In the genomic region with DNA sequence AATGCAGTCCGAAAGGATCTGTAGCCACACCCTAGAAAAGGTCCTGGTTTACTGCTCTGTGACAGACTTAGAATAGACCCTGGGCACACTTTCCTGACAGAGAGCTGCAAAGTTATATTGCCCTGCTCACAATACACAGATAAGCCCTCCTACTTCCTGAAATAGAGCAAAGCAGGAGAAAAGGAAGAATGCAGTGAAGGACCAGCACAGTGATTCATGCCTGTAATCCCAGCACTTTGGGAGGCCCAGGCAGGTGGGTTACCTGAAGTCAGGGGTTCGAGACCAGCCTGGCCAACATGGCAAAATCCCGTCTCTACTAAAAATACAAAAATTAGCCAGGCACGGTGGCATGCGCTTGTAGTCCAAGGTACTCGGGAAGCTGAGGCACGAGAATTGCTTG, we compare ENCODE assay signal across 14 cellular contexts. TPM values are rescaled to one million over a fixed set of nuclear protein-coding genes. Genes with fewer than 3 reads are reported as not detected.
DNase-seq lines count a peak whose midpoint lies in the region; ATAC-seq and TF ChIP-seq lines count a peak whose summit lies in the region.
"Had no signal": no experiment of that assay in that cellular context is flagged by ENCODE, and none has a peak within 500 bp of the region (broad histone marks: within the 10 kb centered on the region; RNA-seq: fewer than 3 reads in every experiment).

No MANE protein-coding gene starts in this region.

- no peaks in the 10 kb centered on the region for H4K20me1 ChIP-seq in OCI-LY3 (ENCODE audit: insufficient read depth, low read length)

- peak overlapping the region; percentile 97 for H3K9ac ChIP-seq in OCI-LY3 (ENCODE audit: low read length)

- peaks cover 45% of the 10 kb centered on the region for H3K4me1 Mint-ChIP-seq in activated CD4-positive, alpha-beta T cell treated with anti-CD3 and anti-CD28 coated beads, Interleukin-2, amount 10 ng/mL, durations not matched to agents 7 days and 5 days
- H3K4me1 Mint-ChIP-seq in central memory CD8-positive, alpha-beta T cell, result peaks cover 29% of the 10 kb centered on the region

- peak overlapping the region; percentile 96 for H3K4me3 ChIP-seq in OCI-LY3 (ENCODE audit: low read length)
- H3K4me3 ChIP-seq in spleen, result peak overlapping the region in 4 of 8 donors; percentile 59 to 93 (median 77)
- H3K4me3 ChIP-seq: lung had no signal

- POLR2A ChIA-PET in activated CD4-positive, alpha-beta T cell treated with anti-CD3 and anti-CD28 coated beads, Interleukin-2, amount 10 ng/mL, durations not matched to agents 7 days and 5 days (lab: Charles Lee), result no interaction called here

- TF ChIP-seq CTCF in OCI-LY3 (IDR thresholded peaks at IDR 0.05; ENCODE audit: low read depth, low read length) (no peak), spleen (IDR thresholded peaks at IDR 0.05 in 8 of 11, conservative IDR thresholded peaks at IDR 0.05 in 3 of 11) (no peak)

- ATAC-seq in central memory CD8-positive, alpha-beta T cell (replicated peaks; ENCODE audit: extremely low read depth, poor library complexity, severe bottlenecking), result no peak
- ATAC-seq in GM21529 (IDR thresholded peaks at IDR 0.05; ENCODE audit: unreplicated experiment), result no peak
- ATAC-seq: Right ventricle myocardium inferior had no signal

- peak overlapping the region; percentile 50 for H3K27ac Mint-ChIP-seq in activated CD4-positive, alpha-beta T cell treated with anti-CD3 and anti-CD28 coated beads, Interleukin-2, amount 10 ng/mL, durations not matched to agents 7 days and 5 days
- H3K27ac Mint-ChIP-seq in central memory CD8-positive, alpha-beta T cell (ENCODE audit: low read depth), result no peak overlapping the region

- H3K4me3 Mint-ChIP-seq in activated CD4-positive, alpha-beta T cell treated with anti-CD3 and anti-CD28 coated beads, Interleukin-2, amount 10 ng/mL, durations not matched to agents 7 days and 5 days, result peak overlapping the region; percentile 13
- H3K4me3 Mint-ChIP-seq in central memory CD8-positive, alpha-beta T cell, result peak overlapping the region; percentile 96

- DNase-seq in activated CD4-positive, alpha-beta T cell treated with anti-CD3 and anti-CD28 coated beads, Interleukin-2, amount 10 ng/mL, durations not matched to agents 7 days and 5 days, result no peak
- DNase-seq in activated CD4-positive, alpha-beta T cell treated with anti-CD3 and anti-CD28 coated beads, Interleukin-2, amount 50 U/mL, for 4 hours, result no peak
- no peak for DNase-seq in central memory CD8-positive, alpha-beta T cell (ENCODE audit: low spot score in 2 of 2)
- DNase-seq in spleen, result no peak
- no peak for DNase-seq in stimulated activated CD4-positive, alpha-beta T cell treated with anti-CD3 and anti-CD28 coated beads, Interleukin-4, amount 100 ng/mL, for 24 hours
- DNase-seq in posterior vena cava (ENCODE audit: low spot score), result no peak
- DNase-seq: activated CD4-positive, alpha-beta T cell treated with anti-CD3 and anti-CD28 coated beads for 4 hours; amygdala; effector CD8-positive, alpha-beta T cell; NCI-H446 treated with DMSO at 0.1 percent for 48 hours had no signal

- H3K36me3 ChIP-seq in OCI-LY3 (replicated peaks; ENCODE audit: low read depth, low read length), result peaks cover 33% of the 10 kb centered on the region
- H3K36me3 ChIP-seq in spleen, result peaks cover 0 to 31% (median 12%) of the 10 kb centered on the region in 6 donors

- peaks cover 25% of the 10 kb centered on the region for H3K36me3 Mint-ChIP-seq in activated CD4-positive, alpha-beta T cell treated with anti-CD3 and anti-CD28 coated beads, Interleukin-2, amount 10 ng/mL, durations not matched to agents 7 days and 5 days (ENCODE audit: low read depth)
- H3K36me3 Mint-ChIP-seq in central memory CD8-positive, alpha-beta T cell (ENCODE audit: insufficient read depth), result peaks cover 18% of the 10 kb centered on the region

- peak overlapping the region; percentile 96 for H3K4me2 ChIP-seq in OCI-LY3 (ENCODE audit: low read length)

- peaks cover 64% of the 10 kb centered on the region for H3K4me1 ChIP-seq in OCI-LY3 (ENCODE audit: low read length)
- H3K4me1 ChIP-seq in spleen, result peaks cover 41 to 92% (median 81%) of the 10 kb centered on the region in 6 donors

- intact Hi-C loops in spleen (cut with DNase I; ENCODE audit: low total_unique reads), result no loop called here
- intact Hi-C loops in posterior vena cava (cut with DNase I), result no loop called here

- H3K9me3 ChIP-seq in OCI-LY3 (ENCODE audit: insufficient read depth, low read length), result no peaks in the 10 kb centered on the region
- H3K9me3 ChIP-seq in spleen, result no peaks in the 10 kb centered on the region

- no peak overlapping the region for H2AFZ ChIP-seq in OCI-LY3 (ENCODE audit: low read depth, low read length)

- no peaks in the 10 kb centered on the region for H3K9me3 Mint-ChIP-seq in activated CD4-positive, alpha-beta T cell treated with anti-CD3 and anti-CD28 coated beads, Interleukin-2, amount 10 ng/mL, durations not matched to agents 7 days and 5 days
- H3K9me3 Mint-ChIP-seq in central memory CD8-positive, alpha-beta T cell, result no peaks in the 10 kb centered on the region

- H3K27ac ChIP-seq in OCI-LY3 (ENCODE audit: low read length) (peak overlapping the region; percentile 99), spleen (peak overlapping the region in 6 of 8 donors; percentile 36 to 100 (median 99))

- no peak for TF ChIP-seq POLR2A in spleen (IDR thresholded peaks at IDR 0.05)

- H3K79me2 ChIP-seq in OCI-LY3 (ENCODE audit: low read length), result peaks cover 82% of the 10 kb centered on the region

- CTCF ChIA-PET in activated CD4-positive, alpha-beta T cell treated with anti-CD3 and anti-CD28 coated beads, Interleukin-2, amount 10 ng/mL, durations not matched to agents 7 days and 5 days (lab: Charles Lee), result interaction anchor here (1.1 to 4.9 kb wide), 4 partner anchors 24 to 32 kb away, joined by 3 to 53 read pairs (median 4); no protein-coding TSS in a partner anchor

- WGBS in spleen, 5 donors, result 61 to 72% (median 66%) methylated on average over 7 of the region's 7 CpGs

- no peaks in the 10 kb centered on the region for H3K27me3 Mint-ChIP-seq in activated CD4-positive, alpha-beta T cell treated with anti-CD3 and anti-CD28 coated beads, Interleukin-2, amount 10 ng/mL, durations not matched to agents 7 days and 5 days
- no peaks in the 10 kb centered on the region for H3K27me3 Mint-ChIP-seq in central memory CD8-positive, alpha-beta T cell

- H3K27me3 ChIP-seq in OCI-LY3 (ENCODE audit: low read depth, low read length) (no peaks in the 10 kb centered on the region), spleen (replicated peaks in 1 of 7) (no peaks in the 10 kb centered on the region)

RNA-seq across cellular contexts. Expression of gene CYB561A3, which starts 2.1 kb away (rescaled TPM):
- 10 to 100 TPM; 49.4 to 59.6 TPM for total RNA-seq in activated CD4-positive, alpha-beta T cell treated with anti-CD3 and anti-CD28 coated beads, Interleukin-2, amount 10 ng/mL, durations not matched to agents 7 days and 5 days
- total RNA-seq in spleen, result 100 to 1,000 TPM in 4 of 7 donors, 10 to 100 TPM in 3; 82.5 to 138 (median 126) TPM
- 10 to 100 TPM; 62.1 to 79.6 (median 64.6) TPM for polyA plus RNA-seq in spleen
- 10 to 100 TPM; 28.9 to 33.6 TPM for total RNA-seq in posterior vena cava

RNA-seq across cellular contexts. Expression of gene TMEM138, which starts 2.6 kb away (rescaled TPM):
- 10 to 100 TPM; 52.0 to 60.4 TPM for total RNA-seq in activated CD4-positive, alpha-beta T cell treated with anti-CD3 and anti-CD28 coated beads, Interleukin-2, amount 10 ng/mL, durations not matched to agents 7 days and 5 days
- total RNA-seq in spleen, result 10 to 100 TPM; 26.8 to 52.4 (median 39.0) TPM
- 10 to 100 TPM; 42.3 to 53.9 (median 49.2) TPM for polyA plus RNA-seq in spleen
- total RNA-seq in posterior vena cava, result 10 to 100 TPM; 36.0 to 49.2 TPM

RNA-seq across cellular contexts. Expression of gene TKFC, which starts 26.5 kb away (rescaled TPM):
- 10 to 100 TPM; 40.0 to 46.9 TPM for total RNA-seq in activated CD4-positive, alpha-beta T cell treated with anti-CD3 and anti-CD28 coated beads, Interleukin-2, amount 10 ng/mL, durations not matched to agents 7 days and 5 days
- total RNA-seq in spleen (10 to 100 TPM; 33.1 to 61.5 (median 36.4) TPM), posterior vena cava (10 to 100 TPM; 15.2 to 24.6 TPM)
- 10 to 100 TPM; 30.6 to 45.3 (median 31.3) TPM for polyA plus RNA-seq in spleen

RNA-seq across cellular contexts. Expression of gene DDB1, which starts 26.6 kb away (rescaled TPM):
- total RNA-seq in activated CD4-positive, alpha-beta T cell treated with anti-CD3 and anti-CD28 coated beads, Interleukin-2, amount 10 ng/mL, durations not matched to agents 7 days and 5 days, result 100 to 1,000 TPM; 207 to 222 TPM
- total RNA-seq in spleen (100 to 1,000 TPM; 118 to 157 (median 151) TPM), posterior vena cava (100 to 1,000 TPM; 142 to 151 TPM)
- polyA plus RNA-seq in spleen, result 10 to 100 TPM; 68.7 to 94.7 (median 83.4) TPM

RNA-seq across cellular contexts. Expression of gene TMEM216, which starts 32.8 kb away (rescaled TPM):
- 1 to 10 TPM; 3.7 to 6.3 TPM for total RNA-seq in activated CD4-positive, alpha-beta T cell treated with anti-CD3 and anti-CD28 coated beads, Interleukin-2, amount 10 ng/mL, durations not matched to agents 7 days and 5 days
- total RNA-seq in spleen, result 10 to 100 TPM; 10.5 to 26.0 (median 17.1) TPM
- polyA plus RNA-seq in spleen, result 10 to 100 TPM; 20.7 to 24.6 (median 20.7) TPM
- total RNA-seq in posterior vena cava, result 1 to 10 TPM; 7.0 to 7.1 TPM
